ENCODE assay signal across 9 cellular contexts in the genomic region with DNA sequence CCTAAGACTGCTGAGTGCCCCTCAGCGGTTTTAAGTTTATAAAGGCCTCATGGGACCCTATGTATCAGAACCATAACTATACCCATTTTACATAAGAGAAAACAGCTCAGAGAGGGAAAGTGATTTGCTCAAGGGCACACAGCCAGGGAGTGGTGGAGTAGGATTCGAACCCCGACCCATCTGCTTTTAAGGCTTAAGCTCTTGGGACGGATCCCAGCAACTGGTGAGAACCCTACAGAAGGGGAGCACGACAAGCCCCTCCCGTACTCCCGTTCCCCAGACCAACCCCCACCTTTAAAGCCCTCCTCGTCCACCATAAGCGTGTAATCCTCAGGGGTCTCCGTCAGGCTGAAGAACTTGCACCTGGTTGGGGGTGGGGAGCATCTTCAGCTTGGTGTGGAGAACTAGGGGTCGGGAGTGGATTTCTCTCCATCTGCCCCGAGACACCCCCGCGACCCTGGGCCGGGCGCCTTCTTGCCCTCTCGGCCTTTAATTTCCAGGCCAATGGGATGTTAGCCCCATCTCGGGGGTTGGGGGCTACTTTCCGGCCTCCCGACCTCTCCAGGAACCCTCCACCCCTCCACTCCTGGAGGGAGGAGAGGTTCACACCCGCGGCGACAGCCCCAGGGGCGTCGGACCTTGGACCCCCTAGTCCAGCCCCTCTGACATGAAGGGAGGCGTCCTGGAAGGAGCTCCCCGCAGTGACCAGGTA. TPM values are rescaled to one million over a fixed set of nuclear protein-coding genes. Genes with fewer than 3 reads are reported as not detected.
DNase-seq lines count a peak whose midpoint lies in the region; ATAC-seq lines count a peak whose summit lies in the region.
"Had no signal": no experiment of that assay in that cellular context is flagged by ENCODE, and none has a peak within 500 bp of the region (broad histone marks: within the 10 kb centered on the region; RNA-seq: fewer than 3 reads in every experiment).

No MANE protein-coding gene starts in this region.

- H3K36me3 ChIP-seq in ACC112 (ENCODE audit: insufficient read depth, low read length) (no peaks in the 10 kb centered on the region), muscle layer of colon (ENCODE audit: insufficient read depth, low read length) (peaks cover 30% of the 10 kb centered on the region)

- peak overlapping the region; percentile 9 for H3K9ac ChIP-seq in muscle layer of colon (ENCODE audit: low read length)

- H3K36me3 Mint-ChIP-seq in central memory CD8-positive, alpha-beta T cell (ENCODE audit: insufficient read depth), result peaks cover 29% of the 10 kb centered on the region

- no peaks in the 10 kb centered on the region for H3K79me2 ChIP-seq in ACC112 (ENCODE audit: control insufficient read depth, insufficient read depth, low read length, unreplicated experiment)

- DNase-seq in Jurkat, Clone E6-1 (ENCODE audit: low read depth, low spot score), result no peak
- no peak for DNase-seq in central memory CD8-positive, alpha-beta T cell (ENCODE audit: low spot score in 2 of 2)
- no peak for DNase-seq in NCI-H146 (lab: John Stamatoyannopoulos, UW)
- no peak for DNase-seq in retina
- DNase-seq: SIG-M5 had no signal

- H3K4me3 ChIP-seq in ACC112 (ENCODE audit: low read depth, low read length) (peak overlapping the region; percentile 86), muscle layer of colon (ENCODE audit: low read depth in 1 of 2, low read length in 2 of 2) (peak overlapping the region; percentile 76 to 91)
- H3K4me3 ChIP-seq in Jurkat, Clone E6-1 (ENCODE audit: low read length), result peak overlapping the region; percentile 74

- no peak for ATAC-seq in central memory CD8-positive, alpha-beta T cell (replicated peaks; ENCODE audit: extremely low read depth, poor library complexity, severe bottlenecking)
- ATAC-seq in GM19351 (IDR thresholded peaks at IDR 0.05; ENCODE audit: unreplicated experiment) (no peak), GM18502 (IDR thresholded peaks at IDR 0.05; ENCODE audit: poor library complexity, unreplicated experiment) (no peak)

- peaks cover 29% of the 10 kb centered on the region for H3K4me1 Mint-ChIP-seq in central memory CD8-positive, alpha-beta T cell

- H3K9me3 ChIP-seq in muscle layer of colon (ENCODE audit: low read length), result no peaks in the 10 kb centered on the region

- H3K27me3 Mint-ChIP-seq in central memory CD8-positive, alpha-beta T cell, result no peaks in the 10 kb centered on the region

- no peak overlapping the region for H2AFZ ChIP-seq in ACC112 (ENCODE audit: low read length, unreplicated experiment)

- peaks cover 28% of the 10 kb centered on the region for H3K4me1 ChIP-seq in ACC112 (ENCODE audit: control insufficient read depth, insufficient read depth, low read length, unreplicated experiment)
- H3K4me1 ChIP-seq in muscle layer of colon (ENCODE audit: insufficient read depth, low read length), result peaks cover 28% of the 10 kb centered on the region

- H3K27me3 ChIP-seq in ACC112 (ENCODE audit: insufficient read depth, low read length) (no peaks in the 10 kb centered on the region), muscle layer of colon (ENCODE audit: control insufficient read depth in 1 of 2, insufficient read depth in 2 of 2, low read length in 2 of 2) (no peaks in the 10 kb centered on the region)

- 0 out of 2 replicates have a peak overlapping the region, but pooled peaks have one; percentile 29 for H3K27ac ChIP-seq in ACC112 (ENCODE audit: low read depth, low read length)
- H3K27ac ChIP-seq in muscle layer of colon (ENCODE audit: low read depth, low read length), result peak overlapping the region; percentile 95

- peak overlapping the region; percentile 55 for H3K27ac Mint-ChIP-seq in central memory CD8-positive, alpha-beta T cell (ENCODE audit: low read depth)

- H3K4me3 Mint-ChIP-seq in central memory CD8-positive, alpha-beta T cell, result peak overlapping the region; percentile 86

- H3K9me3 Mint-ChIP-seq in central memory CD8-positive, alpha-beta T cell, result no peaks in the 10 kb centered on the region

RNA-seq across cellular contexts. Expression of gene CASTOR1, which starts 0.7 kb away (rescaled TPM):
- polyA plus RNA-seq in Jurkat, Clone E6-1 (2012; ENCODE audit: insufficient read depth, insufficient read length), result 12.7 TPM

RNA-seq across cellular contexts. Expression of gene OSM, which starts 21.9 kb away (rescaled TPM):
- not detected for polyA plus RNA-seq in Jurkat, Clone E6-1 (2012; ENCODE audit: insufficient read depth, insufficient read length)

RNA-seq across cellular contexts. Expression of gene TBC1D10A, which starts 38.2 kb away (rescaled TPM):
- polyA plus RNA-seq in Jurkat, Clone E6-1 (2012; ENCODE audit: insufficient read depth, insufficient read length), result 24.0 TPM

RNA-seq across cellular contexts. Expression of gene LIF, which starts 42.0 kb away (rescaled TPM):
- polyA plus RNA-seq in Jurkat, Clone E6-1 (2012; ENCODE audit: insufficient read depth, insufficient read length), result 1.0 TPM
